In the genomic region with DNA sequence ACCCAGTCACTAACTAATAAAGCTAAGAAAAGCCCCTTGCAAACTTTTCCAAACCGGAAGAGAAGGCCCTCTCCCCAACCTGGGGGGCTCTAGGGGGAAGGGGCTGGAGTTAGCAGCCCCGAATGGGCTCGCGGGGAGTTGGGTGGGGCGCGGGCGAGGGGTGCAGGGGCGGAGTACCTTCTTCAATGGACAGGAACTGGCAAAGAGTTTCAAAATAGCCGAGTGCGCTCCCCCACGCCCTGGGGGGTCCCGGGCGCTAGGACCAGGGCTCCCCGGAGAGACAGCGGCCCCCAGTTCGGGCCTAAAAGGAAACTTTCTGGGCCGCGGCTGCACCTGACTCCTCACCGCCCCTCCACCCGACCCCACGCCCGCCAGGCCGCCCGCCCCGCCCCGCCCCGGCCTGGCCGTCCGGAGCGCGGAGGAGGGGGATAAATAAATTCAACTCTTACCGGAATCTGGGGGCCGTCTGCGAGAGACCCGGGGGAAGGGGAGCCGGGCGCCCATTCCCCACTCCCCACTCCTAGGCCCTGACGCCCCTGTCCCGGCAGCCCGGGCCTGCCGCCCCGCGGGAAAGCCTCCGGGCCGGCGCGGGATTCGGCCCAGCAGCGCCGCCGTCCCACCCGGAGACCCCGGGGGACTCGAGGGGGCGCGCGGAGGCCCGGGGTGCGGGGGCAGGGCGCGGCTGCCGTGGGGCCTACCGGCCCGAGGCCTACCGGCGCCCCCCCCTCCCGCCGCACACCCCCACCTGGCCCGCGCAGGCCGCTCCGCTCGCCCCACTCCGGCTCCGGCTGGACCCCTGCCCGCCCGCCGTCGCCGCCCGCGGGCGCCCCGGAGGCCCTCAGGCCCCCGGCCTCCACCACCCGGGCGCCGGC, we compare ENCODE assay signal across 8 cellular contexts. TPM values are rescaled to one million over a fixed set of nuclear protein-coding genes. Genes with fewer than 3 reads are reported as not detected.
A peak's percentile ranks its signal among the peaks of the same experiment; 100 is the strongest.
DNase-seq lines count a peak whose midpoint lies in the region; ATAC-seq and TF ChIP-seq lines count a peak whose summit lies in the region.

No MANE protein-coding gene starts in this region.

- H3K9me3 ChIP-seq in neutrophil (no peaks in the 10 kb centered on the region), upper lobe of right lung (no peaks in the 10 kb centered on the region)

- intact Hi-C loops in upper lobe of right lung (cut with DNase I), result no loop called here

- H3K27ac ChIP-seq in foreskin keratinocyte (peak overlapping the region; percentile 92), neutrophil (peak overlapping the region; percentile 98), upper lobe of right lung (peak overlapping the region; percentile 99)

- TF ChIP-seq CTCF in foreskin keratinocyte (conservative IDR thresholded peaks at IDR 0.05) (no peak), neutrophil (IDR thresholded peaks at IDR 0.05) (no peak), upper lobe of right lung (IDR thresholded peaks at IDR 0.05) (no peak)

- ATAC-seq in HG02840 (IDR thresholded peaks at IDR 0.05; ENCODE audit: low FRiP score, unreplicated experiment), result peak; percentile 30
- peak; percentile 9 for ATAC-seq in foreskin keratinocyte
- peak; percentile 64 for ATAC-seq in upper lobe of right lung

- H3K36me3 ChIP-seq in neutrophil (no peaks in the 10 kb centered on the region), upper lobe of right lung (no peaks in the 10 kb centered on the region)

- no peaks in the 10 kb centered on the region for H3K27me3 ChIP-seq in foreskin keratinocyte
- H3K27me3 ChIP-seq in neutrophil, result no peaks in the 10 kb centered on the region
- H3K27me3 ChIP-seq in upper lobe of right lung, result no peaks in the 10 kb centered on the region

- DNase-seq in NCI-H2227 (lab: John Stamatoyannopoulos, UW; ENCODE audit: unreplicated experiment) (peak; percentile 73), NCI-H2227 treated with DMSO at 0.1 percent for 48 hours (lab: John Stamatoyannopoulos, UW) (no peak), OCI-M1 (lab: John Stamatoyannopoulos, UW) (peak; percentile 54), activated gamma-delta T cell (lab: John Stamatoyannopoulos, UW) (peak; percentile 46), foreskin keratinocyte (peak in 1 of 2 donors; percentile 14), upper lobe of right lung (peak; percentile 80)

- H3K4me3 ChIP-seq in neutrophil (ENCODE audit: low read depth in 1 of 2, low read length in 1 of 2) (peak overlapping the region; percentile 85 to 86), upper lobe of right lung (peak overlapping the region; percentile 77)

- H3K4me1 ChIP-seq in foreskin keratinocyte, result peaks cover 9% of the 10 kb centered on the region
- H3K4me1 ChIP-seq in neutrophil (ENCODE audit: control insufficient read depth in 1 of 2, insufficient read depth in 1 of 2, low read depth in 1 of 2, low read length in 1 of 2), result peaks cover 34 to 37% of the 10 kb centered on the region in 2 experiments
- H3K4me1 ChIP-seq in upper lobe of right lung, result peaks cover 25% of the 10 kb centered on the region

RNA-seq across cellular contexts. Expression of gene INO80D, which starts 0.9 kb away (rescaled TPM):
- total RNA-seq in foreskin keratinocyte (9.4 and 10.2 TPM in 2 replicates), upper lobe of right lung (29.4 TPM)
- polyA plus RNA-seq in foreskin keratinocyte, result 0.79 and 0.82 TPM in 2 replicates

Comparison
In these comparisons a context has a peak if more than half of its experiments do, and no peak if none do; other contexts are left out.
1. ATAC-seq: peak in every context shown above with its lines; median percentile 64 in upper lobe of right lung; 30 in HG02840; 9 in foreskin keratinocyte.